16 cellular contexts compared by ENCODE assay signal in genomic region chr2:173764094-173764493, GRCh38.
A peak's percentile ranks its signal among the peaks of the same experiment; 100 is the strongest.
DNase-seq lines count a peak whose midpoint lies in the region; ATAC-seq and TF ChIP-seq lines count a peak whose summit lies in the region.
"Had no signal": no experiment of that assay in that cellular context is flagged by ENCODE, and none has a peak within 500 bp of the region (broad histone marks: within the 10 kb centered on the region; RNA-seq: fewer than 3 reads in every experiment).

No MANE protein-coding gene starts in this region.

- no peaks in the 10 kb centered on the region for H3K36me3 ChIP-seq in left ventricle myocardium inferior
- no peaks in the 10 kb centered on the region for H3K36me3 ChIP-seq in thyroid gland
- no peaks in the 10 kb centered on the region for H3K36me3 ChIP-seq in body of pancreas (replicated peaks in 1 of 2; ENCODE audit: insufficient read depth in 1 of 2, low read depth in 2 of 2)
- H3K36me3 ChIP-seq: BLaER1 treated with 17β-estradiol and CSF1 and Interleukin-3, amounts not matched to agents 10 nM and 100 nM had no signal

- no peak overlapping the region for H3K4me3 ChIP-seq in left ventricle myocardium inferior
- H3K4me3 ChIP-seq in thyroid gland (replicated peaks in 1 of 3): no peak overlapping the region
- H3K4me3 ChIP-seq in body of pancreas: no peak overlapping the region
- H3K4me3 ChIP-seq: BLaER1 treated with 17β-estradiol and CSF1 and Interleukin-3, amounts not matched to agents 10 nM and 100 nM had no signal

- ATAC-seq in left ventricle myocardium superior (peak; percentile 71), body of pancreas (no peak), HG03442 (IDR thresholded peaks at IDR 0.05; ENCODE audit: unreplicated experiment) (no peak)
- ATAC-seq: CD8-positive, alpha-beta T cell had no signal

- TF ChIP-seq CTCF in left ventricle myocardium inferior (IDR thresholded peaks at IDR 0.05; ENCODE audit: borderline replicate concordance): no peak
- TF ChIP-seq CTCF in thyroid gland (IDR thresholded peaks at IDR 0.05): no peak
- TF ChIP-seq CTCF in body of pancreas (IDR thresholded peaks at IDR 0.05): no peak

- 25 to 27% methylated on average over 6 of the region's 6 CpGs for WGBS in thyroid gland, 2 donors
- WGBS in body of pancreas, 2 donors: 29 to 33% methylated on average over 6 of the region's 6 CpGs

- TF ChIP-seq POLR2A in thyroid gland (IDR thresholded peaks at IDR 0.05) (no peak), body of pancreas (IDR thresholded peaks at IDR 0.05) (no peak)

- intact Hi-C loops in left ventricle myocardium superior (cut with micrococcal nuclease) (no loop called here), left ventricle myocardium inferior (cut with micrococcal nuclease) (no loop called here), thyroid gland (cut with DNase I) (no loop called here), body of pancreas (cut with DNase I) (no loop called here)

- H3K27ac ChIP-seq in left ventricle myocardium inferior (replicated peaks) (no peak overlapping the region), thyroid gland (peak overlapping the region in 2 of 3 donors; percentile 29 to 58), body of pancreas (no peak overlapping the region)
- H3K27ac ChIP-seq: BLaER1 treated with 17β-estradiol and CSF1 and Interleukin-3, amounts not matched to agents 10 nM and 100 nM; HL-60 had no signal

- DNase-seq in NCI-H2171 treated with DMSO at 0.1 percent for 48 hours (lab: John Stamatoyannopoulos, UW): peak; percentile 15
- no peak for DNase-seq in NCI-H2171 (lab: John Stamatoyannopoulos, UW)
- peak; percentile 36 for DNase-seq in left ventricle myocardium superior
- no peak for DNase-seq in left ventricle myocardium inferior
- peak; percentile 6 for DNase-seq in kidney glomerular epithelial cell (lab: John Stamatoyannopoulos, UW)
- DNase-seq in thyroid gland: peak; percentile 67 to 75
- no peak for DNase-seq in body of pancreas
- DNase-seq: 8988T; Calu3; CD8-positive, alpha-beta T cell; GF-D8; GOT3; H9 had no signal

- H3K9me3 ChIP-seq in left ventricle myocardium inferior (replicated peaks) (no peaks in the 10 kb centered on the region), thyroid gland (no peaks in the 10 kb centered on the region), body of pancreas (no peaks in the 10 kb centered on the region)

- H3K27me3 ChIP-seq in left ventricle myocardium inferior (ENCODE audit: low read depth): no peaks in the 10 kb centered on the region
- H3K27me3 ChIP-seq in thyroid gland: no peaks in the 10 kb centered on the region
- H3K27me3 ChIP-seq in body of pancreas: no peaks in the 10 kb centered on the region

- H3K4me1 ChIP-seq in left ventricle myocardium inferior: peaks cover 8% of the 10 kb centered on the region
- H3K4me1 ChIP-seq in thyroid gland: peaks cover 11 to 20% of the 10 kb centered on the region in 2 donors
- H3K4me1 ChIP-seq in body of pancreas: peaks cover 6% of the 10 kb centered on the region

Comparison
In these comparisons a context has a peak if more than half of its experiments do, and no peak if none do; other contexts are left out.
1. DNase-seq: peak in NCI-H2171 treated with DMSO at 0.1 percent for 48 hours (single experiment), left ventricle myocardium superior (single experiment), kidney glomerular epithelial cell (single experiment) and thyroid gland (2 of 2); none in NCI-H2171 (single experiment), left ventricle myocardium inferior (single experiment) and body of pancreas (0 of 4).
2. H3K27ac ChIP-seq: peak in thyroid gland (2 of 3); none in left ventricle myocardium inferior (single experiment) and body of pancreas (0 of 4).